9 cellular contexts compared by ENCODE assay signal in the genomic region with DNA sequence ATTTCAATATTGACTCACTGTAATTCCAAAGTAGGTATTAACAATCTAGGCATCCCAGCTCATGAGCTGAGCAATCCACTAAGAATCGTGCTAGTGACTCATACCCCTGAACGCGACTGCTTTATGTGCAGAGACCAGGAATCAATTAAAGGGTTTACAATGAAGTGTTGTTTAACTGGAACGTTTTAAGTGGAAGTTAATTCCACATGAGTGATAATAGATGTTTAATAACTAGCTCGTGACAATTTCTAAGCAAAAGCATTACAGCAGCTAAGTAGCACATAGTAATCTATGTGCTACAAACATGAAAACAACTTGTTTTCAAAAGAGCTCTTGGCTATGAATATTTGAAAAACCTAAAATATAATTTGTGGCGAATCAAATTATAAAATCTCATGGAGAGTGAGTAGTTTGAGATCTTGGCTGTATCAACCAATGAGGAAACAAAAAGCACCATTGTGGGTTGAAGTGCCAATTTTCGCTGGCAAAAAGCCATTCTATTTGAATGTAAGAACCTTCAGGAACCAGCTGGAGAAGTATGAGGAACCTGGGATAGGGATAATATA. TPM values are rescaled to one million over a fixed set of nuclear protein-coding genes. Genes with fewer than 3 reads are reported as not detected.
DNase-seq lines count a peak whose midpoint lies in the region; ATAC-seq and TF ChIP-seq lines count a peak whose summit lies in the region.
"Had no signal": no experiment of that assay in that cellular context is flagged by ENCODE, and none has a peak within 500 bp of the region (broad histone marks: within the 10 kb centered on the region; RNA-seq: fewer than 3 reads in every experiment).

No MANE protein-coding gene starts in this region.

- POLR2A ChIA-PET in AG04449 (lab: Yijun Ruan, JAX): interaction anchor here (0.8 to 1.3 kb wide), 2 partner anchors 26 to 29 kb away, joined by 3 to 4 read pairs; no protein-coding TSS in a partner anchor
- POLR2A ChIA-PET in PC-9 (lab: Charles Lee; ENCODE audit: unreplicated experiment): interaction anchor here (0.6 kb wide), 2 partner anchors 23 to 264 kb away, joined by 3 to 4 read pairs; no protein-coding TSS in a partner anchor

- ATAC-seq in GM21528 (IDR thresholded peaks at IDR 0.05; ENCODE audit: low FRiP score, unreplicated experiment) (no peak), mucosa of descending colon (no peak)

- H3K9me3 ChIP-seq in PC-9 (ENCODE audit: insufficient read depth, low read depth): no peaks in the 10 kb centered on the region
- no peaks in the 10 kb centered on the region for H3K9me3 ChIP-seq in mucosa of descending colon

- H3K4me1 ChIP-seq in PC-9 (replicated peaks; ENCODE audit: insufficient read depth): peaks cover 17% of the 10 kb centered on the region
- H3K4me1 ChIP-seq in mucosa of descending colon (ENCODE audit: low read depth): no peaks in the 10 kb centered on the region

- peak overlapping the region; percentile 68 for H3K27ac ChIP-seq in PC-9

- H3K9me2 ChIP-seq in PC-9 (ENCODE audit: insufficient read depth): no peaks in the 10 kb centered on the region

- DNase-seq in AG04449 (ENCODE audit: low read depth, low spot score) (peak; percentile 67), LHCN-M2 (ENCODE audit: low read depth) (peak; percentile 87), PC-9 (peak; percentile 37 to 95), foreskin melanocyte (peak; percentile 96), cerebellar nuclear complex (lab: John Stamatoyannopoulos, UW) (no peak), HuH-7 (ENCODE audit: low spot score) (no peak), mucosa of descending colon (no peak)

- H3K36me3 ChIP-seq in PC-9 (ENCODE audit: low read depth) (no peaks in the 10 kb centered on the region), mucosa of descending colon (ENCODE audit: low read depth) (no peaks in the 10 kb centered on the region)

- H3K79me2 ChIP-seq in PC-9 (ENCODE audit: low read depth): peaks cover 61% of the 10 kb centered on the region

- no peaks in the 10 kb centered on the region for H3K27me3 ChIP-seq in PC-9 (ENCODE audit: insufficient read depth, low read depth)

- H3F3A ChIP-seq in PC-9 (ENCODE audit: insufficient read depth, low read depth): peaks cover 38% of the 10 kb centered on the region

- H2AFZ ChIP-seq in PC-9: 0 out of 2 replicates have a peak overlapping the region, but pooled peaks have one; percentile 1

- intact Hi-C loops in PC-9 (cut with micrococcal nuclease; ENCODE audit: unreplicated experiment): no loop called here
- intact Hi-C loops in mucosa of descending colon (cut with DNase I, micrococcal nuclease): no loop called here

- no peak overlapping the region for H3K4me3 ChIP-seq in AG04449 (ENCODE audit: low read depth, low read length)
- peak overlapping the region; percentile 33; the same call in 1 of the 2 replicates for H3K4me3 ChIP-seq in PC-9
- H3K4me3 ChIP-seq in mucosa of descending colon: no peak overlapping the region

- no peaks in the 10 kb centered on the region for H4K20me1 ChIP-seq in PC-9 (ENCODE audit: insufficient read depth)

- no TSS peak for BruUV-seq in PC-9 (replicated peaks; lab: Mats Ljungman, UMichigan)

- TF ChIP-seq CTCF in AG04449 (IDR thresholded peaks at IDR 0.05; ENCODE audit: insufficient read depth, low read length, missing control alignments) (no peak), PC-9 (conservative IDR thresholded peaks at IDR 0.05) (no peak), mucosa of descending colon (IDR thresholded peaks at IDR 0.05) (no peak)

- CTCF ChIA-PET in AG04449 (lab: Yijun Ruan, JAX): interaction anchor here (1.0 to 1.5 kb wide), 4 partner anchors 26 to 46 kb away, joined by 3 to 4 read pairs (median 4); no protein-coding TSS in a partner anchor
- CTCF ChIA-PET in PC-9 (lab: Charles Lee): no interaction called here

- H3K4me2 ChIP-seq in PC-9: peak overlapping the region; percentile 73

RNA-seq across cellular contexts. Expression of gene GJC1, which starts 9.4 kb away (rescaled TPM):
- total RNA-seq in LHCN-M2 (2014; rRNA removed) (23.7 and 24.6 TPM in 2 replicates), PC-9 (2021) (42.6 and 50.0 TPM in 2 replicates), mucosa of descending colon (100 to 1,000 TPM in 1 of 3 donors, 1 to 10 TPM in 2; 2.2 to 140 (median 5.7) TPM)
- polyA plus RNA-seq in LHCN-M2 (2012): 18.9 TPM

RNA-seq across cellular contexts. Expression of gene HIGD1B, which starts 27.0 kb away (rescaled TPM):
- total RNA-seq in LHCN-M2 (2014; rRNA removed) (not detected in 2 replicates), PC-9 (2021) (not detected in 2 replicates), mucosa of descending colon (1 to 10 TPM in 1 of 3 donors, not detected in 2; 1.6 TPM)
- not detected for polyA plus RNA-seq in LHCN-M2 (2012)
- total RNA-seq: activated CD8-positive, alpha-beta memory T cell treated with anti-CD3 and anti-CD28 coated beads for 36 hours had no signal

Comparison
In these comparisons a context has a peak if more than half of its experiments do, and no peak if none do; other contexts are left out.
1. DNase-seq: peak in AG04449 (single experiment), LHCN-M2 (single experiment), PC-9 (2 of 2) and foreskin melanocyte (single experiment); none in cerebellar nuclear complex (0 of 2), HuH-7 (single experiment) and mucosa of descending colon (0 of 3).